In genomic region chr6:10230533-10230932, GRCh38 we compare ENCODE assay signal across 22 cellular contexts.
"Had no signal": no experiment of that assay in that cellular context is flagged by ENCODE, and none has a peak within 500 bp of the region (broad histone marks: within the 10 kb centered on the region; RNA-seq: fewer than 3 reads in every experiment).

No MANE protein-coding gene starts in this region.

- DNase-seq: dorsolateral prefrontal cortex; effector CD4-positive, alpha-beta T cell; hypothalamus; immature natural killer cell; kidney; left lung; mesenchymal stem cell; mucosa of descending colon; naive B cell; pancreas; right lobe of liver; stimulated activated CD4-positive, alpha-beta T cell treated with anti-CD3 and anti-CD28 coated beads, Interleukin-12 subunit alpha, Interleukin-12 subunit beta, amount 100 ng/mL, for 4 hours; stimulated activated CD4-positive, alpha-beta T cell treated with anti-CD3 and anti-CD28 coated beads, Interleukin-1b, Interleukin-23, amount 100 ng/mL, for 48 hours; stimulated activated CD4-positive, alpha-beta T cell treated with anti-CD3 and anti-CD28 coated beads, Interleukin-4, amount 100 ng/mL, for 1 hour; stimulated activated CD8-positive, alpha-beta memory T cell treated with anti-CD3 and anti-CD28 coated beads, Interleukin-4, amount 100 ng/mL, for 48 hours; stimulated activated naive CD4-positive, alpha-beta T cell treated with Interleukin-2 at 50 U/mL for 16 hours; stomach; thyroid gland; trophoblast cell had no signal

- ATAC-seq: left lung; mucosa of descending colon; natural killer cell treated with Interleukin-12 subunit alpha and Interleukin-12 subunit beta and Interleukin-15 and Interleukin-18, amount 100 ng/mL, for 72 hours; pancreas; right lobe of liver had no signal

- H3K36me3 Mint-ChIP-seq: immature natural killer cell; naive B cell; natural killer cell treated with Interleukin-12 subunit alpha and Interleukin-12 subunit beta and Interleukin-15 and Interleukin-18, amount 100 ng/mL, for 72 hours had no signal

- H3K27ac Mint-ChIP-seq: immature natural killer cell; mesothelial cell of epicardium; naive B cell; natural killer cell treated with Interleukin-12 subunit alpha and Interleukin-12 subunit beta and Interleukin-15 and Interleukin-18, amount 100 ng/mL, for 72 hours had no signal

- H3K4me1 Mint-ChIP-seq: immature natural killer cell, naive B cell, neural crest cell had no signal

- H3K4me3 Mint-ChIP-seq: immature natural killer cell; mesothelial cell of epicardium; naive B cell; natural killer cell treated with Interleukin-12 subunit alpha and Interleukin-12 subunit beta and Interleukin-15 and Interleukin-18, amount 100 ng/mL, for 72 hours; neural crest cell had no signal

- H3K27me3 Mint-ChIP-seq: naive B cell; natural killer cell treated with Interleukin-12 subunit alpha and Interleukin-12 subunit beta and Interleukin-15 and Interleukin-18, amount 100 ng/mL, for 72 hours had no signal
